21 cellular contexts compared by ENCODE assay signal in the genomic region with DNA sequence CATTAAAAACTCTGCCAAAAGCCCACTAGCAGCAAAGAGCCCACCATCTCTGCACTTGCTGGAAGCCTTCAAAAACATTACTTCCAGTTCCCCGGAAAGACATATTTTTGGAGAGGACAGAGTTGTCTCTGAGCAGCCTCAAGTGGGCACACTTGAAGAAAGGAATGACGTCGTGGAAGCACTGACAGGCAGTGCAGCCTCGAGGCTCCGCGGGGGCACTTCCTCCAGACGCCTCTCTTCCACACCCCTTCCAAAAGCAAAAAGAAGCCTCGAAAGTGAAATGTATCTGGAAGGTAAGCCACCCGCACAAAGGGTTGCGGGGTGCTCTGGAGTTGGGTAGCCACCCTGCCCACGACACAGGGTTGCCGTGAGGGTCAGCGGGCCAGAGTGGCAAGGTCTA. TPM values are rescaled to one million over a fixed set of nuclear protein-coding genes. Genes with fewer than 3 reads are reported as not detected.
"Had no signal": no experiment of that assay in that cellular context is flagged by ENCODE, and none has a peak within 500 bp of the region (broad histone marks: within the 10 kb centered on the region; RNA-seq: fewer than 3 reads in every experiment).

No MANE protein-coding gene starts in this region.

- H3K27me3 Mint-ChIP-seq: activated CD4-positive, alpha-beta T cell treated with anti-CD3 and anti-CD28 coated beads for 36 hours; activated CD8-positive, alpha-beta T cell treated with anti-CD3 and anti-CD28 coated beads for 36 hours; activated naive CD8-positive, alpha-beta T cell treated with anti-CD3 and anti-CD28 coated beads, Interleukin-2, amount 10 ng/mL, durations not matched to agents 7 days and 5 days; central memory CD8-positive, alpha-beta T cell; stimulated activated naive CD8-positive, alpha-beta T cell treated with anti-CD3 and anti-CD28 coated beads, Interleukin-15, amount 100 ng/mL, for 72 hours had no signal

- H3K4me3 ChIP-seq: body of pancreas, lung, prostate gland, right atrium auricular region had no signal

- H3K4me1 Mint-ChIP-seq: stimulated activated naive CD8-positive, alpha-beta T cell treated with anti-CD3 and anti-CD28 coated beads, Interleukin-15, amount 100 ng/mL, for 72 hours had no signal

- H3K27ac ChIP-seq: body of pancreas, prostate gland, right atrium auricular region, VCaP had no signal

- H3K9me3 ChIP-seq: body of pancreas, prostate gland, right atrium auricular region had no signal

- DNase-seq: activated CD4-positive, alpha-beta T cell treated with anti-CD3 and anti-CD28 coated beads for 36 hours; activated CD8-positive, alpha-beta T cell treated with anti-CD3 and anti-CD28 coated beads for 36 hours; activated naive CD4-positive, alpha-beta T cell treated with Interleukin-2 at 50 U/mL for 16 hours; activated naive CD8-positive, alpha-beta T cell treated with anti-CD3 and anti-CD28 coated beads, Interleukin-2, amount 10 ng/mL, durations not matched to agents 7 days and 5 days; activated T-cell treated with anti-CD3 and anti-CD28 coated beads, Interleukin-2, amount 50 U/mL, for 24 hours; cortex of kidney; effector CD4-positive, alpha-beta T cell; kidney; stimulated activated CD4-positive, alpha-beta T cell treated with anti-CD3 and anti-CD28 coated beads, Interleukin-15, amount 100 ng/mL, for 24 hours; stimulated activated CD4-positive, alpha-beta T cell treated with anti-CD3 and anti-CD28 coated beads, Interleukin-2, amount 100 ng/mL, for 48 hours; stimulated activated naive CD8-positive, alpha-beta T cell treated with anti-CD3 and anti-CD28 coated beads, Interleukin-15, amount 100 ng/mL, for 72 hours; trophoblast cell had no signal

- H3K4me1 ChIP-seq: prostate gland, right atrium auricular region had no signal

- H3K27ac Mint-ChIP-seq: activated CD4-positive, alpha-beta T cell treated with anti-CD3 and anti-CD28 coated beads for 36 hours; activated CD8-positive, alpha-beta T cell treated with anti-CD3 and anti-CD28 coated beads for 36 hours; activated naive CD8-positive, alpha-beta T cell treated with anti-CD3 and anti-CD28 coated beads, Interleukin-2, amount 10 ng/mL, durations not matched to agents 7 days and 5 days; activated T-cell treated with anti-CD3 and anti-CD28 coated beads, Interleukin-2, amount 50 U/mL, for 24 hours; activated T-helper 2 cell treated with anti-CD3 and anti-CD28 coated beads, Interferon-gamma antibody, Interleukin-2, Interleukin-4, amounts not matched to agents 10 μg/mL and 5 μg/mL and 100 μg/mL, durations not matched to agents 14 hours and 24 hours and 36 hours; T-helper 1 cell treated with Interleukin-12 subunit alpha and Interleukin-12 subunit beta and Interleukin-4 antibody, amounts not matched to agents 30 μg/mL and 1 μg/mL, for 36 hours had no signal

- H3K4me3 Mint-ChIP-seq: activated CD4-positive, alpha-beta T cell treated with anti-CD3 and anti-CD28 coated beads for 36 hours; activated CD8-positive, alpha-beta T cell treated with anti-CD3 and anti-CD28 coated beads for 36 hours; activated naive CD8-positive, alpha-beta T cell treated with anti-CD3 and anti-CD28 coated beads, Interleukin-2, amount 10 ng/mL, durations not matched to agents 7 days and 5 days; activated T-cell treated with anti-CD3 and anti-CD28 coated beads, Interleukin-2, amount 50 U/mL, for 24 hours; central memory CD8-positive, alpha-beta T cell; stimulated activated naive CD8-positive, alpha-beta T cell treated with anti-CD3 and anti-CD28 coated beads, Interleukin-15, amount 100 ng/mL, for 72 hours; T-helper 1 cell treated with Interleukin-12 subunit alpha and Interleukin-12 subunit beta and Interleukin-4 antibody, amounts not matched to agents 30 μg/mL and 1 μg/mL, for 36 hours had no signal

- H3K9me3 Mint-ChIP-seq: activated CD8-positive, alpha-beta T cell treated with anti-CD3 and anti-CD28 coated beads for 36 hours; activated naive CD8-positive, alpha-beta T cell treated with anti-CD3 and anti-CD28 coated beads, Interleukin-2, amount 10 ng/mL, durations not matched to agents 7 days and 5 days; activated T-cell treated with anti-CD3 and anti-CD28 coated beads, Interleukin-2, amount 50 U/mL, for 24 hours; activated T-helper 2 cell treated with anti-CD3 and anti-CD28 coated beads, Interferon-gamma antibody, Interleukin-2, Interleukin-4, amounts not matched to agents 10 μg/mL and 5 μg/mL and 100 μg/mL, durations not matched to agents 14 hours and 24 hours and 36 hours; central memory CD8-positive, alpha-beta T cell; stimulated activated naive CD8-positive, alpha-beta T cell treated with anti-CD3 and anti-CD28 coated beads, Interleukin-15, amount 100 ng/mL, for 72 hours; T-helper 1 cell treated with Interleukin-12 subunit alpha and Interleukin-12 subunit beta and Interleukin-4 antibody, amounts not matched to agents 30 μg/mL and 1 μg/mL, for 36 hours had no signal

- H3K36me3 ChIP-seq: prostate gland had no signal

- ATAC-seq: activated CD4-positive, alpha-beta T cell treated with anti-CD3 and anti-CD28 coated beads for 36 hours; activated CD8-positive, alpha-beta T cell treated with anti-CD3 and anti-CD28 coated beads for 36 hours; body of pancreas; left lobe of liver; stimulated activated naive CD8-positive, alpha-beta T cell treated with anti-CD3 and anti-CD28 coated beads, Interleukin-15, amount 100 ng/mL, for 72 hours had no signal

- H3K27me3 ChIP-seq: body of pancreas, right atrium auricular region had no signal

RNA-seq across cellular contexts. Expression of a gene that starts 56.5 kb away (rescaled TPM):
- total RNA-seq: activated CD8-positive, alpha-beta T cell treated with anti-CD3 and anti-CD28 coated beads for 36 hours; activated naive CD8-positive, alpha-beta T cell treated with anti-CD3 and anti-CD28 coated beads, Interleukin-2, amount 10 ng/mL, durations not matched to agents 7 days and 5 days; activated T-helper 2 cell treated with anti-CD3 and anti-CD28 coated beads, Interferon-gamma antibody, Interleukin-2, Interleukin-4, amounts not matched to agents 10 μg/mL and 5 μg/mL and 100 μg/mL, durations not matched to agents 14 hours and 24 hours and 36 hours had no signal
